1 cellular context compared by ENCODE assay signal in the genomic region with DNA sequence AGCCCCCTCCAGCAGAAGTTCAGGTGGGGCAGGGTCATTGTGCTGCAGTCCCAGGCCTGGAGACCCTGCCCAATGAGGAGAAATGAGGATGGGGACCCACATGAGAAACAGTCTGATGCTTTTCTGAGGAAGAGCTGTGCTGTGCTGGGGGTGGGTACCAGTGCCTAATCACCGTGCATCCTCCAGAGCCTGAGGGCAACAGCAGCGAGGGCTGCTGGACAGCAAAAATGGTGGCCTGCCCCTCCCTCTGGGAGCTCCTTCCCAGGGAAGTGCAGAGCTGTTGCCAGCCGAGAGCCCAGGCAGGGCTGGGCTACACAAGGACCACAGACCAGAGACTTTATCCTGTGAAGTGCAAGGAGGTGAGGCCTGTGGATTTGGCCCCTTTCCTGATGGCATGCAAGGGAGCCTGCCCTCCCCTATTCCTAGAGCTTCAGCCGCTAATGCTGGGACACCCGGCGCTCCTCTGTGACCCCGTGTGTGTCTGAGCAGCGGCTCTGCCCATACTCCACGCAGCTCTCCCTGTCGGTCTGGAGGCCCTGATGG.
A peak's percentile ranks its signal among the peaks of the same experiment; 100 is the strongest.
TF ChIP-seq lines count a peak whose summit lies in the region.

No MANE protein-coding gene starts in this region.

TF ChIP-seq in HepG2, 621 proteins besides CTCF, POLR2A, EP300 and RAD21 (continued from another document):
- TF ChIP-seq ZNF280B (CRISPR knock-in tag; IDR thresholded peaks at IDR 0.05; ENCODE audit: borderline replicate concordance) (no peak), EED (CRISPR knock-in tag; IDR thresholded peaks at IDR 0.05) (0 out of 2 replicates have a peak, but pooled peaks have one; percentile 23), REST (IDR thresholded peaks at IDR 0.05; ENCODE audit: borderline replicate concordance in 1 of 2, low read depth in 1 of 2, low read length in 2 of 2) (no peak), ZNF878 (CRISPR knock-in tag; IDR thresholded peaks at IDR 0.05) (no peak)
